In genomic region chr22:19718255-19719054, GRCh38 we compare ENCODE assay signal across 8 cellular contexts. TPM values are rescaled to one million over a fixed set of nuclear protein-coding genes. Genes with fewer than 3 reads are reported as not detected.
A peak's percentile ranks its signal among the peaks of the same experiment; 100 is the strongest.
DNase-seq lines count a peak whose midpoint lies in the region; ATAC-seq and TF ChIP-seq lines count a peak whose summit lies in the region.

No MANE protein-coding gene starts in this region.

- peak overlapping the region; percentile 49 for H3K4me3 Mint-ChIP-seq in activated T-cell treated with anti-CD3 and anti-CD28 coated beads, Interleukin-2, amount 50 U/mL, for 72 hours

- peak in 1 of 6 experiments; percentile 32 for TF ChIP-seq CTCF in adrenal gland (IDR thresholded peaks at IDR 0.05)
- TF ChIP-seq CTCF in kidney epithelial cell (IDR thresholded peaks at IDR 0.05; ENCODE audit: insufficient read depth, low read length, poor library complexity, severe bottlenecking), result no peak

- DNase-seq in activated T-cell treated with anti-CD3 and anti-CD28 coated beads, Interleukin-2, amount 50 U/mL, for 72 hours, result no peak
- DNase-seq in activated T-cell treated with anti-CD3 and anti-CD28 coated beads, Interleukin-2, amount 50 U/mL, for 1 hour, result no peak
- DNase-seq in adrenal gland (no peak), kidney epithelial cell (ENCODE audit: low read depth) (no peak), NAMALWA (ENCODE audit: low spot score) (no peak), MV-4-11 (lab: John Stamatoyannopoulos, UW) (no peak)
- no peak for DNase-seq in stimulated activated CD8-positive, alpha-beta memory T cell treated with anti-CD3 and anti-CD28 coated beads, Interleukin-4, amount 100 ng/mL, for 48 hours

- H3K4me1 Mint-ChIP-seq in activated T-cell treated with anti-CD3 and anti-CD28 coated beads, Interleukin-2, amount 50 U/mL, for 72 hours (ENCODE audit: low read depth), result peaks cover 11% of the 10 kb centered on the region

- ATAC-seq in activated T-cell treated with anti-CD3 and anti-CD28 coated beads, Interleukin-2, amount 50 U/mL, for 72 hours (replicated peaks in 1 of 2), result peak; percentile 32 to 35

- no peaks in the 10 kb centered on the region for H3K36me3 ChIP-seq in adrenal gland (replicated peaks in 1 of 2)
- no peaks in the 10 kb centered on the region for H3K36me3 ChIP-seq in kidney epithelial cell (ENCODE audit: control insufficient read depth, insufficient read depth, low read length)
- no peaks in the 10 kb centered on the region for H3K36me3 ChIP-seq in thymus (ENCODE audit: control insufficient read depth, insufficient read depth)

- TF ChIP-seq POLR2A in adrenal gland (IDR thresholded peaks at IDR 0.05), result no peak

- no peaks in the 10 kb centered on the region for H3K27me3 ChIP-seq in adrenal gland
- H3K27me3 ChIP-seq in kidney epithelial cell (ENCODE audit: control insufficient read depth, insufficient read depth, low read length), result peaks cover 72% of the 10 kb centered on the region
- peaks cover 77% of the 10 kb centered on the region for H3K27me3 ChIP-seq in thymus (ENCODE audit: control insufficient read depth, insufficient read depth)

- intact Hi-C loops in adrenal gland (cut with DNase I), result loop anchor here in 1 of 2 donors (5.0 kb wide), 1 partner anchor 41 kb away; no protein-coding TSS in a partner anchor

- H3K27ac Mint-ChIP-seq in activated T-cell treated with anti-CD3 and anti-CD28 coated beads, Interleukin-2, amount 50 U/mL, for 72 hours, result no peak overlapping the region

- peaks cover 37% of the 10 kb centered on the region for H3K27me3 Mint-ChIP-seq in activated T-cell treated with anti-CD3 and anti-CD28 coated beads, Interleukin-2, amount 50 U/mL, for 72 hours (ENCODE audit: low read depth)

- H3K4me3 ChIP-seq in adrenal gland (peak overlapping the region in 3 of 4 donors; percentile 54 to 71 (median 70)), kidney epithelial cell (ENCODE audit: low read depth, low read length) (peak overlapping the region; percentile 41), thymus (ENCODE audit: low read length) (peak overlapping the region; percentile 72)

- H3K4me1 ChIP-seq in adrenal gland (replicated peaks in 1 of 2), result peaks cover 9 to 13% of the 10 kb centered on the region in 2 donors
- peaks cover 11% of the 10 kb centered on the region for H3K4me1 ChIP-seq in thymus (ENCODE audit: control insufficient read depth, insufficient read depth, low read length)

- peak overlapping the region in 1 of 5 donors; percentile 26 for H3K27ac ChIP-seq in adrenal gland
- no peak overlapping the region for H3K27ac ChIP-seq in thymus (ENCODE audit: low read depth)

- no peaks in the 10 kb centered on the region for H3K9me3 Mint-ChIP-seq in activated T-cell treated with anti-CD3 and anti-CD28 coated beads, Interleukin-2, amount 50 U/mL, for 72 hours

- no peaks in the 10 kb centered on the region for H3K36me3 Mint-ChIP-seq in activated T-cell treated with anti-CD3 and anti-CD28 coated beads, Interleukin-2, amount 50 U/mL, for 72 hours (ENCODE audit: insufficient read depth in 2 of 2)

- WGBS in adrenal gland, 4 donors, result 0 to 10% (median 1%) methylated on average over 2 to 105 of the region's 105 CpGs
- under 1% methylated on average over 105 of the region's 105 CpGs for WGBS in thymus

- H3K9me3 ChIP-seq in adrenal gland (replicated peaks in 1 of 3), result no peaks in the 10 kb centered on the region
- H3K9me3 ChIP-seq in thymus (ENCODE audit: control insufficient read depth), result no peaks in the 10 kb centered on the region

RNA-seq across cellular contexts. Expression of gene SEPTIN5, which starts 4.2 kb away (rescaled TPM):
- total RNA-seq in activated T-cell treated with anti-CD3 and anti-CD28 coated beads, Interleukin-2, amount 50 U/mL, for 72 hours, result 1 to 10 TPM; 1.8 to 1.9 TPM
- 10 to 100 TPM in 5 of 8 donors, 1 to 10 TPM in 3; 3.7 to 67.7 (median 12.4) TPM for total RNA-seq in adrenal gland
- polyA plus RNA-seq in adrenal gland, result 10 to 100 TPM; 10.7 to 73.4 (median 18.8) TPM
- total RNA-seq in kidney epithelial cell, result 6.5 and 10.1 TPM in 2 replicates
- 22.2 TPM for polyA plus RNA-seq in thymus

RNA-seq across cellular contexts. Expression of gene GP1BB, which starts 4.9 kb away (rescaled TPM):
- under 1 TPM in 1 of 2 donors, not detected in 1; 0.17 TPM for total RNA-seq in activated T-cell treated with anti-CD3 and anti-CD28 coated beads, Interleukin-2, amount 50 U/mL, for 72 hours
- total RNA-seq in adrenal gland (1 to 10 TPM in 6 of 8 donors, under 1 TPM in 1, not detected in 1; 0.42 to 6.6 (median 4.1) TPM), kidney epithelial cell (0.50 and 1.8 TPM in 2 replicates)
- polyA plus RNA-seq in adrenal gland (10 to 100 TPM in 2 of 3 donors, not detected in 1; 12.4 to 29.8 TPM), thymus (9.6 TPM)

RNA-seq across cellular contexts. Expression of gene TBX1, which starts 42.1 kb away (rescaled TPM):
- under 1 TPM in 1 of 2 donors, not detected in 1; 0.12 TPM for total RNA-seq in activated T-cell treated with anti-CD3 and anti-CD28 coated beads, Interleukin-2, amount 50 U/mL, for 72 hours
- total RNA-seq in adrenal gland (10 to 100 TPM in 1 of 8 donors, 1 to 10 TPM in 3, under 1 TPM in 2, not detected in 2; 0.72 to 10.1 (median 1.5) TPM), kidney epithelial cell (not detected in 2 replicates)
- polyA plus RNA-seq in adrenal gland (1 to 10 TPM in 1 of 3 donors, under 1 TPM in 1, not detected in 1; 0.80 to 2.0 TPM), thymus (0.96 TPM)
